31 cellular contexts compared by ENCODE assay signal in the genomic region with DNA sequence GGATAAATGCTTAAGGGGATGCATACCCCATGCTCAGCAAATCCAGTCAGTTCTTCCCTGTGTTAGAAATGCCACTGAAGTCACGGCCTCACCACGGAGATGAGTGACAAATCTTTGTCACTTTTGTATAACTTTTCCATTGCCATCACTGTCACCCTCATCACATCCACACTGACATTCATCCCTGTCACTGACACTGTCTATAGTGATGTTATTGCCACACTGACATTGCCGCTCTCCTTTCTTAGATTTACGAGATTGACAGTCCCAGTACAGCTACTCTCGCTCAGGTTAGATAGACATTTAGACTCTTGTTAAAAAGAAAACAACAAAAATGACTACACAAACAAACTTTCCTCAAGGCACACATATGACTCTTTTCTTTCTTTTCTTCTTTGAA.
"Had no signal": no experiment of that assay in that cellular context is flagged by ENCODE, and none has a peak within 500 bp of the region (broad histone marks: within the 10 kb centered on the region; RNA-seq: fewer than 3 reads in every experiment).

No MANE protein-coding gene starts in this region.

- H3K9me3 Mint-ChIP-seq: natural killer cell treated with Interleukin-12 subunit alpha and Interleukin-12 subunit beta and Interleukin-15 and Interleukin-18, amount 100 ng/mL, for 72 hours; nephron progenitor cell; neural progenitor cell; stimulated activated naive CD8-positive, alpha-beta T cell treated with anti-CD3 and anti-CD28 coated beads, Interleukin-15, Interleukin-2, amounts not matched to agents 100 ng/mL and 50 ng/mL, for 24 hours had no signal

- H3K27me3 ChIP-seq: neural progenitor cell, ovary, right lobe of liver, sigmoid colon, spleen, stomach, thyroid gland, tibial nerve, upper lobe of left lung, vagina had no signal

- H3K4me1 ChIP-seq: neural progenitor cell, parathyroid adenoma, psoas muscle, right lobe of liver, sigmoid colon, spleen, stomach, thyroid gland, tibial nerve, upper lobe of left lung, vagina had no signal

- H3K4me3 Mint-ChIP-seq: naive thymus-derived CD8-positive, alpha-beta T cell; natural killer cell treated with Interleukin-12 subunit alpha and Interleukin-12 subunit beta and Interleukin-15 and Interleukin-18, amount 100 ng/mL, for 72 hours; nephron progenitor cell; neural progenitor cell; stimulated activated effector memory CD8-positive, alpha-beta T cell treated with anti-CD3 and anti-CD28 coated beads, Interleukin-12 subunit alpha, Interleukin-12 subunit beta, amount 100 ng/mL, for 72 hours; stimulated activated naive B cell treated with anti-CD40 and anti-IgM and Interleukin-4, amounts not matched to agents 10 μg/mL and 1 μg/mL and 100 μg/mL, for 72 hours; stimulated activated naive CD8-positive, alpha-beta T cell treated with anti-CD3 and anti-CD28 coated beads, Interleukin-15, Interleukin-2, amounts not matched to agents 100 ng/mL and 50 ng/mL, for 24 hours had no signal

- H3K4me2 ChIP-seq: neural progenitor cell had no signal

- H2AFZ ChIP-seq: neural progenitor cell, parathyroid adenoma had no signal

- H3K27ac ChIP-seq: neural progenitor cell, ovary, parathyroid adenoma, psoas muscle, right lobe of liver, sigmoid colon, spleen, stomach, thoracic aorta, thyroid gland, tibial nerve, upper lobe of left lung, vagina had no signal

- H3K36me3 ChIP-seq: neural progenitor cell, ovary, right lobe of liver, sigmoid colon, spleen, stomach, thoracic aorta, thyroid gland, tibial nerve, upper lobe of left lung, vagina had no signal

- H3K27me3 Mint-ChIP-seq: naive thymus-derived CD8-positive, alpha-beta T cell; natural killer cell treated with Interleukin-12 subunit alpha and Interleukin-12 subunit beta and Interleukin-15 and Interleukin-18, amount 100 ng/mL, for 72 hours; stimulated activated naive B cell treated with anti-CD40 and anti-IgM and Interleukin-4, amounts not matched to agents 10 μg/mL and 1 μg/mL and 100 μg/mL, for 72 hours; stimulated activated naive CD8-positive, alpha-beta T cell treated with anti-CD3 and anti-CD28 coated beads, Interleukin-15, Interleukin-2, amounts not matched to agents 100 ng/mL and 50 ng/mL, for 24 hours had no signal

- DNase-seq: naive thymus-derived CD8-positive, alpha-beta T cell; nephron progenitor cell; occipital lobe; ovary; posterior cingulate gyrus; psoas muscle; right cardiac atrium; right lobe of liver; sigmoid colon; small intestine; spleen; stimulated activated CD4-positive, alpha-beta T cell treated with anti-CD3 and anti-CD28 coated beads, Interleukin-15, amount 100 ng/mL, for 24 hours; stimulated activated CD4-positive, alpha-beta T cell treated with anti-CD3 and anti-CD28 coated beads, Interleukin-2, amount 100 ng/mL, for 24 hours; stimulated activated CD4-positive, alpha-beta T cell treated with anti-CD3 and anti-CD28 coated beads, Interleukin-2, amount 100 ng/mL, for 48 hours; stimulated activated CD4-positive, alpha-beta T cell treated with anti-CD3 and anti-CD28 coated beads, Interleukin-4, amount 100 ng/mL, for 24 hours; stimulated activated naive B cell treated with anti-CD40 and anti-IgM and Interleukin-4, amounts not matched to agents 10 μg/mL and 1 μg/mL and 100 μg/mL, for 72 hours; stimulated activated naive CD4-positive, alpha-beta T cell treated with Interleukin-2 at 50 U/mL for 16 hours; stomach; thyroid gland; trophoblast cell; upper lobe of left lung had no signal

- FAIRE-seq: small intestine, urothelium cell line had no signal

- H3K9ac ChIP-seq: neural progenitor cell, parathyroid adenoma had no signal

- H3K4me3 ChIP-seq: neural progenitor cell, ovary, psoas muscle, right lobe of liver, sigmoid colon, spleen, stomach, thoracic aorta, thyroid gland, tibial nerve, upper lobe of left lung, vagina had no signal

- H3K9me3 ChIP-seq: ovary, psoas muscle, right lobe of liver, sigmoid colon, thoracic aorta, thyroid gland, upper lobe of left lung, vagina had no signal

- H3K79me2 ChIP-seq: parathyroid adenoma had no signal

- H3K27ac Mint-ChIP-seq: naive thymus-derived CD8-positive, alpha-beta T cell; natural killer cell treated with Interleukin-12 subunit alpha and Interleukin-12 subunit beta and Interleukin-15 and Interleukin-18, amount 100 ng/mL, for 72 hours; nephron progenitor cell; neural progenitor cell; progenitor cell of endocrine pancreas; stimulated activated effector memory CD8-positive, alpha-beta T cell treated with anti-CD3 and anti-CD28 coated beads, Interleukin-12 subunit alpha, Interleukin-12 subunit beta, amount 100 ng/mL, for 72 hours; stimulated activated naive B cell treated with anti-CD40 and anti-IgM and Interleukin-4, amounts not matched to agents 10 μg/mL and 1 μg/mL and 100 μg/mL, for 72 hours; stimulated activated naive CD8-positive, alpha-beta T cell treated with anti-CD3 and anti-CD28 coated beads, Interleukin-15, Interleukin-2, amounts not matched to agents 100 ng/mL and 50 ng/mL, for 24 hours had no signal

- H3K4me1 Mint-ChIP-seq: naive thymus-derived CD8-positive, alpha-beta T cell; nephron progenitor cell; neural progenitor cell; stimulated activated effector memory CD8-positive, alpha-beta T cell treated with anti-CD3 and anti-CD28 coated beads, Interleukin-12 subunit alpha, Interleukin-12 subunit beta, amount 100 ng/mL, for 72 hours; stimulated activated naive B cell treated with anti-CD40 and anti-IgM and Interleukin-4, amounts not matched to agents 10 μg/mL and 1 μg/mL and 100 μg/mL, for 72 hours had no signal

- H3K36me3 Mint-ChIP-seq: naive thymus-derived CD8-positive, alpha-beta T cell; natural killer cell treated with Interleukin-12 subunit alpha and Interleukin-12 subunit beta and Interleukin-15 and Interleukin-18, amount 100 ng/mL, for 72 hours; neural progenitor cell; stimulated activated effector memory CD8-positive, alpha-beta T cell treated with anti-CD3 and anti-CD28 coated beads, Interleukin-12 subunit alpha, Interleukin-12 subunit beta, amount 100 ng/mL, for 72 hours; stimulated activated naive B cell treated with anti-CD40 and anti-IgM and Interleukin-4, amounts not matched to agents 10 μg/mL and 1 μg/mL and 100 μg/mL, for 72 hours had no signal

- ATAC-seq: naive thymus-derived CD8-positive, alpha-beta T cell; natural killer cell treated with Interleukin-12 subunit alpha and Interleukin-12 subunit beta and Interleukin-15 and Interleukin-18, amount 100 ng/mL, for 72 hours; psoas muscle; right lobe of liver; stimulated activated effector memory CD8-positive, alpha-beta T cell treated with anti-CD3 and anti-CD28 coated beads, Interleukin-12 subunit alpha, Interleukin-12 subunit beta, amount 100 ng/mL, for 72 hours; stimulated activated naive B cell treated with anti-CD40 and anti-IgM and Interleukin-4, amounts not matched to agents 10 μg/mL and 1 μg/mL and 100 μg/mL, for 72 hours had no signal
